17 cellular contexts compared by ENCODE assay signal in the genomic region with DNA sequence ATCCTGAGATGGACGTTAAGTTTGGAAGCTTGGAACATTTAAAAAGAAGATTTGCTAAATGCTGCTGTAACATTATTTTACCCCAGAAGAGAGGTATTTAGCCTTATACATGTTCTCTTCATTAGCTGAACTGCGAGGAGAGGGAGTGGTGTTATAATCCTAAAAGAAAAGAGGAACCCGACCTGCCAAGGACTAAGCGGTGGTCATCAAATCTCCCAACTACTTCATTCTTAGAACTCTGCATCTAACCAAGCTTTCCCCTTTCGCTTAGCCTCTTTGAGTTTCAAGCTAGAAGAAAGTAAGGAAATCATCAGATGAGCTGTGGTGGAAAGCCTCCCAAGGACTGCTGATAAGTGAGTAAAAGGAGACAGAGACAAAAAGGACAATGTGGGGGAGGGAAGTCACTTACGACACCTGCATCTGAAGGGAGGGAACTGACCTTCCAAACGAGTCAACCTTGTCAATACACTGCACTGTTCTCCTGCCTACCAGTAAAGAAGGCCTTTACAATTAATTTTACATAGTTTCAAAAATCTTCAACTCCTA.
"Had no signal": no experiment of that assay in that cellular context is flagged by ENCODE, and none has a peak within 500 bp of the region (broad histone marks: within the 10 kb centered on the region; RNA-seq: fewer than 3 reads in every experiment).

No MANE protein-coding gene starts in this region.

- H3K4me3 ChIP-seq: cardiac muscle cell, dorsolateral prefrontal cortex, gastrocnemius medialis, heart left ventricle, lower lobe of right lung, tibial artery, uterus had no signal

- H3K9me3 ChIP-seq: gastrocnemius medialis, heart left ventricle, lower lobe of right lung, tibial artery, uterus had no signal

- H3K27me3 Mint-ChIP-seq: activated naive CD4-positive, alpha-beta T cell treated with anti-CD3 and anti-CD28 coated beads, Interleukin-2, amount 10 ng/mL, durations not matched to agents 7 days and 5 days; stimulated activated naive B cell treated with anti-CD40 and anti-IgM and Interleukin-4, amounts not matched to agents 10 μg/mL and 1 μg/mL and 100 μg/mL, for 72 hours had no signal

- H3K27me3 ChIP-seq: cardiac muscle cell, dorsolateral prefrontal cortex, gastrocnemius medialis, heart left ventricle, tibial artery, uterus had no signal

- H3K27ac Mint-ChIP-seq: activated naive CD4-positive, alpha-beta T cell treated with anti-CD3 and anti-CD28 coated beads, Interleukin-2, amount 10 ng/mL, durations not matched to agents 7 days and 5 days; endodermal cell; mesothelial cell of epicardium; stimulated activated naive B cell treated with anti-CD40 and anti-IgM and Interleukin-4, amounts not matched to agents 10 μg/mL and 1 μg/mL and 100 μg/mL, for 72 hours had no signal

- H3K4me3 Mint-ChIP-seq: activated naive CD4-positive, alpha-beta T cell treated with anti-CD3 and anti-CD28 coated beads, Interleukin-2, amount 10 ng/mL, durations not matched to agents 7 days and 5 days; endodermal cell; mesothelial cell of epicardium; stimulated activated naive B cell treated with anti-CD40 and anti-IgM and Interleukin-4, amounts not matched to agents 10 μg/mL and 1 μg/mL and 100 μg/mL, for 72 hours had no signal

- H3K4me1 ChIP-seq: gastrocnemius medialis, heart left ventricle, lower lobe of right lung, tibial artery, uterus had no signal

- H3K9me3 Mint-ChIP-seq: activated naive CD4-positive, alpha-beta T cell treated with anti-CD3 and anti-CD28 coated beads, Interleukin-2, amount 10 ng/mL, durations not matched to agents 7 days and 5 days; stimulated activated naive B cell treated with anti-CD40 and anti-IgM and Interleukin-4, amounts not matched to agents 10 μg/mL and 1 μg/mL and 100 μg/mL, for 72 hours had no signal

- DNase-seq: activated CD4-positive, alpha-beta T cell treated with anti-CD3 and anti-CD28 coated beads for 1 hour; activated CD4-positive, alpha-beta T cell treated with anti-CD3 and anti-CD28 coated beads, Interleukin-2, amount 50 U/mL, for 4 hours; activated naive CD4-positive, alpha-beta T cell treated with anti-CD3 and anti-CD28 coated beads, Interleukin-2, amount 10 ng/mL, durations not matched to agents 7 days and 5 days; activated T-cell treated with anti-CD3 and anti-CD28 coated beads for 4 hours; dorsolateral prefrontal cortex; endodermal cell; gastrocnemius medialis; heart left ventricle; left cardiac atrium; lower lobe of right lung; stimulated activated CD4-positive, alpha-beta T cell treated with anti-CD3 and anti-CD28 coated beads, Interleukin-2, amount 100 ng/mL, for 48 hours; stimulated activated naive B cell treated with anti-CD40 and anti-IgM and Interleukin-4, amounts not matched to agents 10 μg/mL and 1 μg/mL and 100 μg/mL, for 72 hours; T-helper 2 cell; tibial artery; uterus had no signal

- H3K36me3 ChIP-seq: cardiac muscle cell, gastrocnemius medialis, heart left ventricle, lower lobe of right lung, tibial artery, uterus had no signal

- H3K4me1 Mint-ChIP-seq: activated naive CD4-positive, alpha-beta T cell treated with anti-CD3 and anti-CD28 coated beads, Interleukin-2, amount 10 ng/mL, durations not matched to agents 7 days and 5 days; mesothelial cell of epicardium had no signal
